In the genomic region with DNA sequence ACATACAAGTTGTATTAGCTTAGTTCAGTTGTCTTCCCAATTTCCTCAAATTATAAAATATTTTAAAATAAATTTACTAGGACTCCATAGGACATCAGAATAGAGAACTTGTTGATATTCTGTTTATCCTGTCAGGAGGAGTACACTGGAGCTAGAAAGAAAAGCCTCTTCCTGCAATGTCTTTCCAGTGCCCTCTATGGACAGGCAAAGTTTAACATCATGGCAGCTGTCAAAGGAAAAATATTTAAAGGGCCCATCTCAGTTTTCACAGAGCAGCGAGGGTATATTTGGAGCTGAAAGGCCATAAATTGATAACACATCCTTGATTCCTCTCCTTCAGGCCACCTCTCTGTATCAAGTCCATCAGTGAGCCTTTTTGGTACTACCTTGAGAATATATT, we compare ENCODE assay signal across 1 cellular context.
TF ChIP-seq lines count a peak whose summit lies in the region.

No MANE protein-coding gene starts in this region.

TF ChIP-seq in HepG2, 621 proteins besides CTCF, POLR2A, EP300 and RAD21:
- peak; percentile 34; the same call in 1 of the 2 replicates for TF ChIP-seq STAG1 (CRISPR knock-in tag; IDR thresholded peaks at IDR 0.05)
- TF ChIP-seq, protein P1, sequence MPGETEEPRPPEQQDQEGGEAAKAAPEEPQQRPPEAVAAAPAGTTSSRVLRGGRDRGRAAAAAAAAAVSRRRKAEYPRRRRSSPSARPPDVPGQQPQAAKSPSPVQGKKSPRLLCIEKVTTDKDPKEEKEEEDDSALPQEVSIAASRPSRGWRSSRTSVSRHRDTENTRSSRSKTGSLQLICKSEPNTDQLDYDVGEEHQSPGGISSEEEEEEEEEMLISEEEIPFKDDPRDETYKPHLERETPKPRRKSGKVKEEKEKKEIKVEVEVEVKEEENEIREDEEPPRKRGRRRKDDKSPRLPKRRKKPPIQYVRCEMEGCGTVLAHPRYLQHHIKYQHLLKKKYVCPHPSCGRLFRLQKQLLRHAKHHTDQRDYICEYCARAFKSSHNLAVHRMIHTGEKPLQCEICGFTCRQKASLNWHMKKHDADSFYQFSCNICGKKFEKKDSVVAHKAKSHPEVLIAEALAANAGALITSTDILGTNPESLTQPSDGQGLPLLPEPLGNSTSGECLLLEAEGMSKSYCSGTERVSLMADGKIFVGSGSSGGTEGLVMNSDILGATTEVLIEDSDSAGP (CRISPR knock-in tag; IDR thresholded peaks at IDR 0.05; ENCODE audit: borderline replicate concordance): peak; percentile 41; the same call in 1 of the 2 replicates
- no peak for TF ChIP-seq ZFP36L2 (CRISPR knock-in tag; IDR thresholded peaks at IDR 0.05)
- 0 out of 2 replicates have a peak, but pooled peaks have one; percentile 6 for TF ChIP-seq HNF4A (CRISPR knock-in tag; IDR thresholded peaks at IDR 0.05)
